8 cellular contexts compared by ENCODE assay signal in genomic region chr1:89822109-89822962, GRCh38. TPM values are rescaled to one million over a fixed set of nuclear protein-coding genes. Genes with fewer than 3 reads are reported as not detected.
DNase-seq lines count a peak whose midpoint lies in the region; ATAC-seq and TF ChIP-seq lines count a peak whose summit lies in the region.

No MANE protein-coding gene starts in this region.

- H3K36me3 Mint-ChIP-seq in activated naive CD4-positive, alpha-beta T cell treated with anti-CD3 and anti-CD28 coated beads, Interleukin-2, amount 10 ng/mL, durations not matched to agents 7 days and 5 days, result peaks cover 2% of the 10 kb centered on the region

- H3K36me3 ChIP-seq in gastroesophageal sphincter (no peaks in the 10 kb centered on the region), skeletal muscle tissue (ENCODE audit: control insufficient read depth in 3 of 3, insufficient read depth in 3 of 3, low read length in 3 of 3) (no peaks in the 10 kb centered on the region)

- no peak overlapping the region for H3K27ac Mint-ChIP-seq in activated naive CD4-positive, alpha-beta T cell treated with anti-CD3 and anti-CD28 coated beads, Interleukin-2, amount 10 ng/mL, durations not matched to agents 7 days and 5 days

- H3K4me1 Mint-ChIP-seq in activated naive CD4-positive, alpha-beta T cell treated with anti-CD3 and anti-CD28 coated beads, Interleukin-2, amount 10 ng/mL, durations not matched to agents 7 days and 5 days, result peaks cover 20% of the 10 kb centered on the region

- no peaks in the 10 kb centered on the region for H3K9me3 Mint-ChIP-seq in activated naive CD4-positive, alpha-beta T cell treated with anti-CD3 and anti-CD28 coated beads, Interleukin-2, amount 10 ng/mL, durations not matched to agents 7 days and 5 days

- ATAC-seq in gastroesophageal sphincter, result no peak

- peaks cover 22% of the 10 kb centered on the region for H3K27me3 Mint-ChIP-seq in activated naive CD4-positive, alpha-beta T cell treated with anti-CD3 and anti-CD28 coated beads, Interleukin-2, amount 10 ng/mL, durations not matched to agents 7 days and 5 days

- H3K4me3 Mint-ChIP-seq in activated naive CD4-positive, alpha-beta T cell treated with anti-CD3 and anti-CD28 coated beads, Interleukin-2, amount 10 ng/mL, durations not matched to agents 7 days and 5 days, result peak overlapping the region; percentile 69

- H3K27me3 ChIP-seq in gastroesophageal sphincter, result no peaks in the 10 kb centered on the region
- no peaks in the 10 kb centered on the region for H3K27me3 ChIP-seq in skeletal muscle tissue (ENCODE audit: control insufficient read depth in 3 of 3, insufficient read depth in 3 of 3, low read length in 3 of 3)

- H3K4me1 ChIP-seq in gastroesophageal sphincter (peaks cover 0 to 29% (median 8%) of the 10 kb centered on the region in 3 donors), skeletal muscle tissue (ENCODE audit: control insufficient read depth in 3 of 3, insufficient read depth in 3 of 3, low read length in 3 of 3) (peaks cover 10 to 23% (median 11%) of the 10 kb centered on the region in 3 donors)

- TF ChIP-seq EP300 in gastroesophageal sphincter (IDR thresholded peaks at IDR 0.05), result no peak

- WGBS in gastroesophageal sphincter (ENCODE audit: low coverage in 1 of 2), 2 donors, result 56 to 67% methylated on average over 10 to 17 of the region's 17 CpGs

- CTCF ChIA-PET in activated naive CD4-positive, alpha-beta T cell treated with anti-CD3 and anti-CD28 coated beads, Interleukin-2, amount 10 ng/mL, durations not matched to agents 7 days and 5 days (lab: Charles Lee), result interaction anchor here (0.9 to 1.6 kb wide), 3 partner anchors 21 to 169 kb away, joined by 3 read pairs; no protein-coding TSS in a partner anchor

- H3K4me3 ChIP-seq in gastroesophageal sphincter, result peak overlapping the region; percentile 68 to 81
- peak overlapping the region; percentile 77 to 94 (median 87) for H3K4me3 ChIP-seq in skeletal muscle tissue (ENCODE audit: low read length in 3 of 3)

- no peak for TF ChIP-seq CTCF in gastroesophageal sphincter (IDR thresholded peaks at IDR 0.05)

- peak overlapping the region in 2 of 3 donors; percentile 78 to 84 for H3K9ac ChIP-seq in skeletal muscle tissue (ENCODE audit: low read depth in 1 of 3, low read length in 3 of 3)

- no peak for DNase-seq in activated naive CD4-positive, alpha-beta T cell treated with anti-CD3 and anti-CD28 coated beads, Interleukin-2, amount 10 ng/mL, durations not matched to agents 7 days and 5 days
- DNase-seq in activated naive CD4-positive, alpha-beta T cell treated with anti-CD3 and anti-CD28 coated beads, Interleukin-2, amount 50 U/mL, for 16 hours, result no peak
- peak; percentile 71 for DNase-seq in UCSD-AML1 (lab: John Stamatoyannopoulos, UW; ENCODE audit: unreplicated experiment)
- DNase-seq in stimulated activated CD4-positive, alpha-beta T cell treated with anti-CD3 and anti-CD28 coated beads, Interleukin-1b, Interleukin-23, amount 100 ng/mL, for 48 hours, result no peak
- DNase-seq in kidney glomerular epithelial cell (lab: John Stamatoyannopoulos, UW), result no peak
- no peak for DNase-seq in stimulated activated naive CD4-positive, alpha-beta T cell treated with Interleukin-2 at 50 U/mL for 16 hours (lab: John Stamatoyannopoulos, UW)

- no peaks in the 10 kb centered on the region for H3K9me3 ChIP-seq in gastroesophageal sphincter
- H3K9me3 ChIP-seq in skeletal muscle tissue (ENCODE audit: control insufficient read depth in 3 of 3, low read length in 3 of 3), result no peaks in the 10 kb centered on the region

- TF ChIP-seq POLR2A in gastroesophageal sphincter (IDR thresholded peaks at IDR 0.05), result no peak

- peak overlapping the region in 2 of 4 donors; percentile 82 to 87 for H3K27ac ChIP-seq in gastroesophageal sphincter
- H3K27ac ChIP-seq in skeletal muscle tissue (ENCODE audit: low read depth, low read length), result no peak overlapping the region

RNA-seq across cellular contexts. Expression of gene LRRC8D, which starts 1.5 kb away (rescaled TPM):
- 1 to 10 TPM; 4.7 to 8.5 (median 6.5) TPM for total RNA-seq in gastroesophageal sphincter
- 4.7 TPM for total RNA-seq in skeletal muscle tissue
